ENCODE assay signal across 10 cellular contexts in the genomic region with DNA sequence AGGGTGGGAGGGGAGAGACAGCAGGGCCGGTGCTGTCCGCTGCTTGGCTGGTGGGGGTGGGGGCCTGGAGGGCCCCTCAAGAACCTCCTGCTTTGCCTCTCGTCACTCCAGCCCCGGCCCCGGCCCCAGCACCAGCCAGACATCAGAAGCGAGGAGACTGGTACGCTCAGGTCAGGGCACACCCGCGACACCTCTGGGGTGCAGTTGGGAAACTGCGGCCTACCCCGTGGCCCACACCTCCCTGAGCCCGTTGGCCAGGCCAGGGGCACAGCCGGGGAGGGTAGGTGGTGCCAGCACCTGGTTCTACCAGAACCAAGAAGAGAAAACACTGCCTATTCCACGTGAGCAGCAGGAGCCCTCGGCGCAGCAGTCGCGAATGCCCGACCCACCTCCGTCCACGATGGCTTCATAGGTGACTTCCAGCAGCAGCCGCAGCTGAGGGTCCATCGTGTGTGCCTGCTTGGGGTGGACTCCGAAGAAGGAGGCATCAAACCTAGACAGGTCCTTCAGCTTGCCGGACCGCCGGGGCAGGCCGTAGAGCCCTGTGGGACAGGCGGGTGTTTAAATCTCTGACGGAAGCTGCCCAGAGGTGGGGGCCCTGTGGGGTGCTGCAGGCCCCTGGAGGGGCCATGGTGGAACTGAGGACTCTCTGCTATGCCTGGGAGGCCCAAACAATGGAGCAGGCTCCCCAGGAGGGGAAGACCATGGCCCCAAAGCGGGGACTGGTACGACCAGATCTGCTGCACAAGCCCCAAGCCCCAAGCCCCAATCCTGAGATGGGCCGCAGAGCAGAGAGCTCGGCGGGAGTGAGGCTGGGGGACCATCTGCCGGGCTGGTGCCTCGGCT. TPM values are rescaled to one million over a fixed set of nuclear protein-coding genes. Genes with fewer than 3 reads are reported as not detected.
DNase-seq lines count a peak whose midpoint lies in the region; ATAC-seq and TF ChIP-seq lines count a peak whose summit lies in the region.
"Had no signal": no experiment of that assay in that cellular context is flagged by ENCODE, and none has a peak within 500 bp of the region (broad histone marks: within the 10 kb centered on the region; RNA-seq: fewer than 3 reads in every experiment).

No MANE protein-coding gene starts in this region.

- DNase-seq in DND-41 (no peak), NB4 (ENCODE audit: low read depth) (peak; percentile 6), mammary epithelial cell (no peak), osteoblast (ENCODE audit: insufficient read length, low spot score, missing footprints) (peak; percentile 88), AG08395 (ENCODE audit: low spot score) (no peak), tibial artery (no peak)
- DNase-seq in activated CD8-positive, alpha-beta memory T cell treated with anti-CD3 and anti-CD28 coated beads for 24 hours, result no peak
- no peak for DNase-seq in activated CD8-positive, alpha-beta memory T cell treated with anti-CD3 and anti-CD28 coated beads, Interleukin-2, amount 50 U/mL, for 4 hours
- DNase-seq: GM23248; stimulated activated naive CD8-positive, alpha-beta T cell treated with anti-CD3 and anti-CD28 coated beads, Interleukin-15, amount 100 ng/mL, for 72 hours had no signal

- no peaks in the 10 kb centered on the region for H3K27me3 ChIP-seq in DND-41 (ENCODE audit: insufficient read depth, low read length, poor library complexity)
- H3K27me3 ChIP-seq in mammary epithelial cell (ENCODE audit: insufficient read depth, low read length), result no peaks in the 10 kb centered on the region
- no peaks in the 10 kb centered on the region for H3K27me3 ChIP-seq in osteoblast (ENCODE audit: insufficient read depth, low read length)
- H3K27me3 ChIP-seq in tibial artery, result no peaks in the 10 kb centered on the region

- H4K20me1 ChIP-seq in DND-41 (ENCODE audit: insufficient read depth, low read length) (peaks cover 58% of the 10 kb centered on the region), mammary epithelial cell (ENCODE audit: insufficient read depth, low read length) (peaks cover 39% of the 10 kb centered on the region), osteoblast (ENCODE audit: insufficient read depth, low read length) (peaks cover 25% of the 10 kb centered on the region)

- in situ Hi-C loops in mammary epithelial cell (cut with MboI; ENCODE audit: low sequenced_read_pairs in 2 of 2), result no loop called here

- H3K27ac ChIP-seq in DND-41 (ENCODE audit: low read length) (peak overlapping the region; percentile 83; the same call in 1 of the 2 replicates), mammary epithelial cell (ENCODE audit: insufficient read depth, low read depth, low read length) (no peak overlapping the region), osteoblast (ENCODE audit: low read depth, low read length) (no peak overlapping the region), tibial artery (no peak overlapping the region)
- H3K27ac ChIP-seq: GM23248 had no signal

- H3K36me3 ChIP-seq in DND-41 (ENCODE audit: insufficient read depth, low read length) (peaks cover 65% of the 10 kb centered on the region), mammary epithelial cell (ENCODE audit: insufficient read depth, low read length) (peaks cover 22% of the 10 kb centered on the region), osteoblast (ENCODE audit: insufficient read depth, low read length) (peaks cover 37% of the 10 kb centered on the region), tibial artery (peaks cover 51 to 62% (median 59%) of the 10 kb centered on the region in 3 donors)

- no peak for ATAC-seq in DND-41 (ENCODE audit: insufficient read depth, low read depth)
- ATAC-seq: stimulated activated naive CD8-positive, alpha-beta T cell treated with anti-CD3 and anti-CD28 coated beads, Interleukin-15, amount 100 ng/mL, for 72 hours had no signal

- BruUV-seq in mammary epithelial cell (replicated peaks; lab: Mats Ljungman, UMichigan), result no TSS peak

- no peaks in the 10 kb centered on the region for H3K9me3 ChIP-seq in DND-41 (ENCODE audit: insufficient read depth, low read length, severe bottlenecking)
- no peaks in the 10 kb centered on the region for H3K9me3 ChIP-seq in mammary epithelial cell (replicated peaks; ENCODE audit: insufficient read depth, low read length)
- no peaks in the 10 kb centered on the region for H3K9me3 ChIP-seq in osteoblast (ENCODE audit: low read depth, low read length)
- H3K9me3 ChIP-seq in tibial artery, result no peaks in the 10 kb centered on the region

- H3K9ac ChIP-seq in DND-41 (ENCODE audit: low read depth, low read length), result peak overlapping the region; percentile 95
- no peak overlapping the region for H3K9ac ChIP-seq in mammary epithelial cell (ENCODE audit: insufficient read depth, low read length)
- H3K9ac ChIP-seq: GM23248 had no signal

- intact Hi-C loops in mammary epithelial cell (cut with micrococcal nuclease), result no loop called here
- intact Hi-C loops in tibial artery (cut with DNase I; ENCODE audit: low total_unique reads), result loop anchor here (5.0 kb wide), 2 partner anchors 58 to 1878 kb away; partner anchors contain the start of gene DCXR

- peak overlapping the region in 1 of 2 experiments; percentile 62; a peak in 2 of 4 replicates for H3K4me3 ChIP-seq in DND-41 (ENCODE audit: low read depth in 1 of 2, low read length in 2 of 2)
- H3K4me3 ChIP-seq in NB4 (ENCODE audit: low read depth, low read length), result peak overlapping the region; percentile 86
- peak overlapping the region in 1 of 3 experiments; percentile 68 for H3K4me3 ChIP-seq in mammary epithelial cell (replicated peaks in 1 of 3; ENCODE audit: insufficient read depth in 1 of 3, low read depth in 2 of 3, low read length in 3 of 3)
- H3K4me3 ChIP-seq in osteoblast (ENCODE audit: insufficient read depth, low read length), result no peak overlapping the region
- H3K4me3 ChIP-seq in tibial artery, result no peak overlapping the region
- H3K4me3 ChIP-seq: GM23248 had no signal

- H2AFZ ChIP-seq in DND-41 (ENCODE audit: low read depth, low read length) (no peak overlapping the region), mammary epithelial cell (ENCODE audit: low read depth, low read length) (no peak overlapping the region), osteoblast (ENCODE audit: low read length) (no peak overlapping the region)
- H2AFZ ChIP-seq: GM23248 had no signal

- H3K79me2 ChIP-seq in DND-41 (ENCODE audit: insufficient read depth, low read length) (peaks cover 79% of the 10 kb centered on the region), mammary epithelial cell (ENCODE audit: insufficient read depth, low read length) (peaks cover 83% of the 10 kb centered on the region), osteoblast (ENCODE audit: insufficient read depth, low read length) (peaks cover 37% of the 10 kb centered on the region)

- TF ChIP-seq POLR2A in NB4 (IDR thresholded peaks at IDR 0.05; ENCODE audit: extremely low read depth, insufficient read length), result no peak

- H3K4me2 ChIP-seq in DND-41 (ENCODE audit: insufficient read depth, low read length) (peak overlapping the region; percentile 78), mammary epithelial cell (ENCODE audit: insufficient read depth, low read depth, low read length) (peak overlapping the region; percentile 88), osteoblast (ENCODE audit: insufficient read depth, low read length) (no peak overlapping the region)

- CTCF ChIA-PET in mammary epithelial cell (lab: Charles Lee; ENCODE audit: low non-redundant PET), result no interaction called here

- WGBS in mammary epithelial cell (ENCODE audit: low coverage, missing lambda C conversion rate), result 85% methylated on average over 13 of the region's 37 CpGs

- H3K4me1 ChIP-seq in DND-41 (ENCODE audit: insufficient read depth, low read length) (peaks cover 46% of the 10 kb centered on the region), mammary epithelial cell (ENCODE audit: insufficient read depth, low read length) (peaks cover 34% of the 10 kb centered on the region), osteoblast (ENCODE audit: insufficient read depth, low read length) (peaks cover 17% of the 10 kb centered on the region), tibial artery (peaks cover 0 to 36% (median 28%) of the 10 kb centered on the region in 4 donors)

- dilution Hi-C loops in mammary epithelial cell (cut with HindIII; ENCODE audit: low sequenced_read_pairs), result no loop called here

- TF ChIP-seq CTCF in DND-41 (IDR thresholded peaks at IDR 0.05; ENCODE audit: borderline replicate concordance, extremely low read depth, low read length, poor library complexity, severe bottlenecking) (no peak), NB4 (IDR thresholded peaks at IDR 0.05; ENCODE audit: low read depth, low read length) (no peak), mammary epithelial cell (conservative IDR thresholded peaks at IDR 0.05 in 1 of 2, IDR thresholded peaks at IDR 0.05 in 1 of 2; ENCODE audit: extremely low read depth in 1 of 2, insufficient read depth in 1 of 2, low read depth in 1 of 2, low read length in 2 of 2) (no peak), osteoblast (IDR thresholded peaks at IDR 0.05; ENCODE audit: extremely low read depth, low read depth, low read length) (no peak), tibial artery (IDR thresholded peaks at IDR 0.05) (no peak)

RNA-seq across cellular contexts. Expression of gene FASN, which starts 2.9 kb away (rescaled TPM):
- 100 to 1,000 TPM; 126 to 452 TPM for total RNA-seq in mammary epithelial cell
- 217 TPM for polyA plus RNA-seq in mammary epithelial cell
- polyA minus RNA-seq in mammary epithelial cell, result 278 TPM
- total RNA-seq in osteoblast, result 120 and 142 TPM in 2 replicates

RNA-seq across cellular contexts. Expression of gene DUS1L, which starts 29.6 kb away (rescaled TPM):
- total RNA-seq in mammary epithelial cell (10 to 100 TPM; 59.0 to 94.2 TPM), osteoblast (43.8 and 43.9 TPM in 2 replicates)
- polyA plus RNA-seq in mammary epithelial cell, result 65.9 TPM
- polyA minus RNA-seq in mammary epithelial cell, result 74.3 TPM

RNA-seq across cellular contexts. Expression of gene GPS1, which starts 43.5 kb away (rescaled TPM):
- total RNA-seq in mammary epithelial cell, result 10 to 100 TPM; 84.2 to 98.2 TPM
- 103 TPM for polyA plus RNA-seq in mammary epithelial cell
- polyA minus RNA-seq in mammary epithelial cell, result 65.6 TPM
- total RNA-seq in osteoblast, result 90.2 and 93.7 TPM in 2 replicates

RNA-seq across cellular contexts. Expression of gene RFNG, which starts 43.5 kb away (rescaled TPM):
- 10 to 100 TPM; 37.7 to 38.2 TPM for total RNA-seq in mammary epithelial cell
- polyA plus RNA-seq in mammary epithelial cell, result 13.6 TPM
- polyA minus RNA-seq in mammary epithelial cell, result 21.2 TPM
- 46.3 and 52.7 TPM in 2 replicates for total RNA-seq in osteoblast

RNA-seq across cellular contexts. Expression of gene DCXR, which starts 57.7 kb away (rescaled TPM):
- 10 to 100 TPM; 27.7 to 68.9 TPM for total RNA-seq in mammary epithelial cell
- polyA plus RNA-seq in mammary epithelial cell, result 79.0 TPM
- polyA minus RNA-seq in mammary epithelial cell, result 52.5 TPM
- 23.9 and 31.8 TPM in 2 replicates for total RNA-seq in osteoblast

Comparison
In these comparisons a context has a peak if more than half of its experiments do, and no peak if none do; other contexts are left out.
1. DNase-seq: peak in NB4 (single experiment) and osteoblast (single experiment); none in DND-41 (single experiment), mammary epithelial cell (single experiment), AG08395 (single experiment), activated CD8-positive, alpha-beta memory T cell treated with anti-CD3 and anti-CD28 coated beads for 24 hours (single experiment), activated CD8-positive, alpha-beta memory T cell treated with anti-CD3 and anti-CD28 coated beads, Interleukin-2, amount 50 U/mL, for 4 hours (single experiment) and tibial artery (0 of 2).